ENCODE assay signal across 18 cellular contexts in the genomic region with DNA sequence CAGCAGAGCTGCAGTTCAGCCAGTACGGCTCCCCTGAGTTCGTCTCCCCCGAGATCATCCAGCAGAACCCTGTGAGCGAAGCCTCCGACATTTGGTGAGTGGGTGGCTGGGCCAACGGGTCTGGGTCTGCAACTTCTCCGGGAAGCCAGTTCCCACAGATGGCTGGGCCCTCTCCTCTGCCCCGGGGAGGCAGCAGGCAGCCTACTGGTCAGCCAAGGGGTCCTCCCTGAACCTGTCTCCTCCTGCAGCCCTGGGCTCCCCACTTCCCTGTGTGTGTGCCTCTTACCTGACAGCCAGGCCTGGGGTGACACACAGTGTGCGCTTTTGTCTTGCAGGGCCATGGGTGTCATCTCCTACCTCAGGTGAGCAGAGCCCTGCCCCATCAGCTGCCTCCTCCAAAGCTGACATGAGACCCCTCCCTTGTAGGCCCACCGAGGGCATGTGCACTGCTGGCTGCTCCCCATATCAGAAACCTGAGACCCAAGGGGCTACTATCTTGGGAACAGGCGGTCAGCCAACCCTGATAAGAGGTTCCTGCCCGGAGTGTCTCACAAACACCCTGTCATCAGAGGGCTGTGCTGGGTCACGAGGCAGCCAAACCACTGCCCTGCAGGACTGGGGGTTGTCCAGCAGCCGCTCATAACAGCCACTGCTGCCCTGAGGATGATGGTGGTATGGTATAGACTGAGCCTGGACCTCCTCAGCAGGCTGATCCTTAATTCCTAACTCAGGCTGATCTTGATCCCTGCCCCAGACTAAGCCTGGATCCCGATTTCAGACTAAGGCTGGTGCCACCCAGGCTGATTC. TPM values are rescaled to one million over a fixed set of nuclear protein-coding genes. Genes with fewer than 3 reads are reported as not detected.
A peak's percentile ranks its signal among the peaks of the same experiment; 100 is the strongest.
DNase-seq lines count a peak whose midpoint lies in the region; ATAC-seq, FAIRE-seq and TF ChIP-seq lines count a peak whose summit lies in the region.
"Had no signal": no experiment of that assay in that cellular context is flagged by ENCODE, and none has a peak within 500 bp of the region (broad histone marks: within the 10 kb centered on the region; RNA-seq: fewer than 3 reads in every experiment).

No MANE protein-coding gene starts in this region.

- H3K79me1 ChIP-seq in H1 (ENCODE audit: low read depth, low read length): no peaks in the 10 kb centered on the region

- no peak overlapping the region for H3K4ac ChIP-seq in H1 (replicated peaks; ENCODE audit: insufficient read length, low read depth, low read length)

- no peak overlapping the region for H3K4me3 ChIP-seq in H1 (ENCODE audit: extremely low read depth in 1 of 4, insufficient read depth in 2 of 4, low read depth in 3 of 4, low read length in 4 of 4)
- no peak overlapping the region for H3K4me3 ChIP-seq in kidney (ENCODE audit: low read length in 2 of 2)
- no peak overlapping the region for H3K4me3 ChIP-seq in suprapubic skin
- no peak overlapping the region for H3K4me3 ChIP-seq in uterus
- H3K4me3 ChIP-seq: dorsolateral prefrontal cortex, Peyer's patch had no signal

- H2AK5ac ChIP-seq in H1 (ENCODE audit: low read depth, low read length): no peak overlapping the region

- no peak for ATAC-seq in activated CD8-positive, alpha-beta memory T cell treated with anti-CD3 and anti-CD28 coated beads, Interleukin-2, amount 10 ng/mL, durations not matched to agents 7 days and 5 days
- no peak for ATAC-seq in GM21447 (IDR thresholded peaks at IDR 0.05; ENCODE audit: unreplicated experiment)
- ATAC-seq: naive thymus-derived CD4-positive, alpha-beta T cell had no signal

- H3K4me3 Mint-ChIP-seq in activated CD8-positive, alpha-beta memory T cell treated with anti-CD3 and anti-CD28 coated beads, Interleukin-2, amount 10 ng/mL, durations not matched to agents 7 days and 5 days: no peak overlapping the region
- H3K4me3 Mint-ChIP-seq: activated naive CD4-positive, alpha-beta T cell treated with anti-CD3 and anti-CD28 coated beads for 36 hours; brain; naive thymus-derived CD4-positive, alpha-beta T cell had no signal

- intact Hi-C loops in kidney (cut with DNase I) (no loop called here), uterus (cut with DNase I; ENCODE audit: low total_unique reads) (no loop called here)

- no peak overlapping the region for H4K91ac ChIP-seq in H1 (replicated peaks; ENCODE audit: insufficient read length, low read length)

- no peaks in the 10 kb centered on the region for H3K27me3 Mint-ChIP-seq in activated CD8-positive, alpha-beta memory T cell treated with anti-CD3 and anti-CD28 coated beads, Interleukin-2, amount 10 ng/mL, durations not matched to agents 7 days and 5 days
- H3K27me3 Mint-ChIP-seq: brain; naive thymus-derived CD4-positive, alpha-beta T cell had no signal

- no peak overlapping the region for H3K56ac ChIP-seq in H1 (replicated peaks; ENCODE audit: insufficient read length, low read depth, low read length)

- no peaks in the 10 kb centered on the region for H3K9me3 ChIP-seq in H1 (ENCODE audit: insufficient read depth in 2 of 2, low read depth in 1 of 2, low read length in 1 of 2)
- no peaks in the 10 kb centered on the region for H3K9me3 ChIP-seq in kidney (ENCODE audit: control insufficient read depth in 1 of 2, low read length in 2 of 2)
- no peaks in the 10 kb centered on the region for H3K9me3 ChIP-seq in suprapubic skin
- no peaks in the 10 kb centered on the region for H3K9me3 ChIP-seq in uterus
- H3K9me3 ChIP-seq: Peyer's patch had no signal

- peaks cover 0 to 16% (median 5%) of the 10 kb centered on the region in 4 experiments; a peak in 4 of 7 replicates for H3K4me1 ChIP-seq in H1 (replicated peaks in 1 of 4; ENCODE audit: control insufficient read depth in 3 of 4, insufficient read depth in 4 of 4, low read length in 3 of 4)
- H3K4me1 ChIP-seq in kidney (ENCODE audit: control insufficient read depth in 1 of 2, insufficient read depth in 1 of 2, low read depth in 1 of 2, low read length in 2 of 2): peaks cover 0 to 12% of the 10 kb centered on the region in 2 donors
- no peaks in the 10 kb centered on the region for H3K4me1 ChIP-seq in suprapubic skin
- H3K4me1 ChIP-seq in uterus: no peaks in the 10 kb centered on the region

- no peak overlapping the region for H3K23ac ChIP-seq in H1 (ENCODE audit: insufficient read length)

- H3K27me3 ChIP-seq in H1 (replicated peaks in 1 of 4; ENCODE audit: control insufficient read depth in 3 of 4, extremely low read depth in 1 of 4, insufficient read depth in 3 of 4, low read length in 3 of 4) (no peaks in the 10 kb centered on the region; a peak in 1 of 7 replicates), suprapubic skin (no peaks in the 10 kb centered on the region), uterus (no peaks in the 10 kb centered on the region)
- H3K27me3 ChIP-seq: dorsolateral prefrontal cortex, Peyer's patch had no signal

- FAIRE-seq in H1 (lab: Jason Lieb, UNC) (no peak), kidney (lab: Jason Lieb, UNC) (no peak)
- FAIRE-seq: A204.1, H54 had no signal

- H4K5ac ChIP-seq in H1 (ENCODE audit: insufficient read length, low read depth, low read length): no peak overlapping the region

- H3K9ac ChIP-seq in H1 (replicated peaks in 1 of 4; ENCODE audit: extremely low read depth in 1 of 4, low read depth in 3 of 4, low read length in 3 of 4) (peak overlapping the region in 1 of 4 experiments; percentile 10; a peak in 1 of 7 replicates), kidney (ENCODE audit: low read length in 2 of 2) (no peak overlapping the region)

- H3K9me3 Mint-ChIP-seq in activated CD8-positive, alpha-beta memory T cell treated with anti-CD3 and anti-CD28 coated beads, Interleukin-2, amount 10 ng/mL, durations not matched to agents 7 days and 5 days (ENCODE audit: low read depth): no peaks in the 10 kb centered on the region
- H3K9me3 Mint-ChIP-seq: activated naive CD4-positive, alpha-beta T cell treated with anti-CD3 and anti-CD28 coated beads for 36 hours; brain; naive thymus-derived CD4-positive, alpha-beta T cell had no signal

- TF ChIP-seq POLR2A in H1 (IDR thresholded peaks at IDR 0.05; ENCODE audit: control extremely low read depth in 1 of 2, low read depth in 2 of 2, low read length in 2 of 2): no peak
- TF ChIP-seq POLR2A in suprapubic skin (IDR thresholded peaks at IDR 0.05): no peak
- no peak for TF ChIP-seq POLR2A in uterus (IDR thresholded peaks at IDR 0.05)

- H3K14ac ChIP-seq in H1 (ENCODE audit: insufficient read length): no peak overlapping the region

- no peak overlapping the region for H3K18ac ChIP-seq in H1 (ENCODE audit: extremely low read depth, low read length)

- peaks cover 0 to 2% of the 10 kb centered on the region in 2 experiments for H4K20me1 ChIP-seq in H1 (replicated peaks in 1 of 2; ENCODE audit: control insufficient read depth in 1 of 2, insufficient read depth in 2 of 2, low read length in 2 of 2)

- no peak overlapping the region for H2AFZ ChIP-seq in H1 (ENCODE audit: low read length)

- no peak overlapping the region for H2BK20ac ChIP-seq in H1 (ENCODE audit: low read length)

- CTCF ChIA-PET in activated CD8-positive, alpha-beta memory T cell treated with anti-CD3 and anti-CD28 coated beads, Interleukin-2, amount 10 ng/mL, durations not matched to agents 7 days and 5 days (lab: Charles Lee): no interaction called here
- CTCF ChIA-PET in H1 (lab: Charles Lee; ENCODE audit: partially characterized antibody): interaction anchor here (1.2 kb wide), 1 partner anchor 100 kb away, joined by 3 read pairs; no protein-coding TSS in a partner anchor

- TF ChIP-seq CTCF in H1 (IDR thresholded peaks at IDR 0.05; ENCODE audit: control extremely low read depth in 1 of 3, insufficient read depth in 1 of 3, low read depth in 1 of 3, low read length in 3 of 3): no peak
- no peak for TF ChIP-seq CTCF in kidney (IDR thresholded peaks at IDR 0.05; ENCODE audit: borderline replicate concordance, extremely low read depth, insufficient read depth)
- no peak for TF ChIP-seq CTCF in suprapubic skin (IDR thresholded peaks at IDR 0.05)
- no peak for TF ChIP-seq CTCF in uterus (IDR thresholded peaks at IDR 0.05)

- TF ChIP-seq EP300 in H1 (IDR thresholded peaks at IDR 0.05; ENCODE audit: borderline replicate concordance in 1 of 2, low read depth in 2 of 2, low read length in 2 of 2) (no peak), suprapubic skin (IDR thresholded peaks at IDR 0.05) (no peak)

- H2BK15ac ChIP-seq in H1 (ENCODE audit: low read length): no peak overlapping the region

- H3K27ac ChIP-seq in H1 (ENCODE audit: low read depth, low read length) (no peak overlapping the region), kidney (ENCODE audit: low read depth in 2 of 2, low read length in 2 of 2) (no peak overlapping the region), suprapubic skin (no peak overlapping the region), uterus (no peak overlapping the region)
- H3K27ac ChIP-seq: dorsolateral prefrontal cortex, Peyer's patch had no signal

- H3K23me2 ChIP-seq in H1 (ENCODE audit: low read depth, low read length): no peaks in the 10 kb centered on the region

- peak overlapping the region; percentile 65; the same call in 1 of the 2 replicates for H4K8ac ChIP-seq in H1 (ENCODE audit: extremely low read depth, insufficient read depth, low read length)

- H3K27ac Mint-ChIP-seq in activated CD8-positive, alpha-beta memory T cell treated with anti-CD3 and anti-CD28 coated beads, Interleukin-2, amount 10 ng/mL, durations not matched to agents 7 days and 5 days: no peak overlapping the region
- H3K27ac Mint-ChIP-seq: activated naive CD4-positive, alpha-beta T cell treated with anti-CD3 and anti-CD28 coated beads for 36 hours; brain; naive thymus-derived CD4-positive, alpha-beta T cell had no signal

- DNase-seq in activated CD8-positive, alpha-beta memory T cell treated with anti-CD3 and anti-CD28 coated beads, Interleukin-2, amount 50 U/mL, for 4 hours: peak; percentile 12
- no peak for DNase-seq in activated CD8-positive, alpha-beta memory T cell treated with anti-CD3 and anti-CD28 coated beads, Interleukin-2, amount 10 ng/mL, durations not matched to agents 7 days and 5 days
- DNase-seq in H1 (ENCODE audit: low read depth in 1 of 2, low spot score in 2 of 2) (no peak), kidney (peak; percentile 53), suprapubic skin (ENCODE audit: low spot score in 2 of 2) (peak; percentile 57 to 74), uterus (no peak)
- no peak for DNase-seq in activated CD4-positive, alpha-beta T cell treated with anti-CD3 and anti-CD28 coated beads, Interleukin-2, amount 50 U/mL, for 1 hour
- DNase-seq: activated CD4-positive, CD25-positive, alpha-beta regulatory T cell; activated naive CD4-positive, alpha-beta T cell treated with anti-CD3 and anti-CD28 coated beads for 36 hours; naive thymus-derived CD4-positive, alpha-beta T cell; NCI-H2029 treated with DMSO at 0.1 percent for 48 hours had no signal

- no peak overlapping the region for H2BK120ac ChIP-seq in H1 (replicated peaks; ENCODE audit: low read depth, low read length)

- TF ChIP-seq RAD21 in H1 (IDR thresholded peaks at IDR 0.05 in 1 of 2, conservative IDR thresholded peaks at IDR 0.05 in 1 of 2; ENCODE audit: low read depth in 2 of 2, low read length in 2 of 2): no peak

- no peaks in the 10 kb centered on the region for H3K79me2 ChIP-seq in H1 (ENCODE audit: control insufficient read depth in 1 of 2, insufficient read depth in 2 of 2, low read length in 2 of 2)

- no peaks in the 10 kb centered on the region for H3K36me3 Mint-ChIP-seq in activated CD8-positive, alpha-beta memory T cell treated with anti-CD3 and anti-CD28 coated beads, Interleukin-2, amount 10 ng/mL, durations not matched to agents 7 days and 5 days
- H3K36me3 Mint-ChIP-seq: brain; naive thymus-derived CD4-positive, alpha-beta T cell had no signal

- no peak overlapping the region for H2BK5ac ChIP-seq in H1 (ENCODE audit: low read depth, low read length)

- 92% methylated on average over 14 of the region's 15 CpGs; no CpG with 5 or more reads in 1 of the 2 experiments for WGBS in H1 (ENCODE audit: extremely low coverage in 1 of 2, insufficient coverage in 1 of 2, insufficient read length in 1 of 2, insufficient replicate concordance in 2 of 2, low coverage in 1 of 2, low lambda C conversion rate in 2 of 2, missing lambda C conversion rate in 1 of 2), 2 experiments
- WGBS in suprapubic skin: 78% methylated on average over 10 of the region's 15 CpGs

- no peak overlapping the region for H3K4me2 ChIP-seq in H1 (ENCODE audit: insufficient read depth in 1 of 2, low read depth in 2 of 2, low read length in 2 of 2)

- peaks cover 2% of the 10 kb centered on the region for H3K4me1 Mint-ChIP-seq in activated CD8-positive, alpha-beta memory T cell treated with anti-CD3 and anti-CD28 coated beads, Interleukin-2, amount 10 ng/mL, durations not matched to agents 7 days and 5 days
- H3K4me1 Mint-ChIP-seq: brain had no signal

- H3K36me3 ChIP-seq in H1 (ENCODE audit: control insufficient read depth in 2 of 4, insufficient read depth in 4 of 4, low read length in 3 of 4) (no peaks in the 10 kb centered on the region), kidney (ENCODE audit: control insufficient read depth in 1 of 2, insufficient read depth in 2 of 2, low read length in 2 of 2) (no peaks in the 10 kb centered on the region), suprapubic skin (no peaks in the 10 kb centered on the region), uterus (no peaks in the 10 kb centered on the region)
- H3K36me3 ChIP-seq: Peyer's patch had no signal

- H2BK12ac ChIP-seq in H1 (ENCODE audit: low read depth, low read length): no peak overlapping the region

- POLR2A ChIA-PET in H1 (lab: Charles Lee; ENCODE audit: partially characterized antibody): interaction anchor here (0.6 to 1.6 kb wide), 4 partner anchors 13 to 103 kb away, joined by 3 to 4 read pairs (median 3); a partner anchor contains a TSS

RNA-seq across cellular contexts. Expression of a gene that starts 37.6 kb away (rescaled TPM):
- total RNA-seq in activated CD8-positive, alpha-beta memory T cell treated with anti-CD3 and anti-CD28 coated beads, Interleukin-2, amount 10 ng/mL, durations not matched to agents 7 days and 5 days: 10 to 100 TPM; 65.1 to 66.1 TPM
- 31.3 and 32.1 TPM in 2 replicates for total RNA-seq in H1 (2021; fragmentation: NEBNext Ultra II Directional; extraction: Animal tissue kit (Norgen Biotek cat#: 25700))
- 11.1 and 19.6 TPM in 2 replicates for polyA plus RNA-seq in H1 (2011; rRNA removed)
- polyA plus RNA-seq in H1 (2011; cell fraction: cytosol; rRNA removed): 15.2 TPM
- polyA plus RNA-seq in H1 (2011; cell fraction: nucleus; rRNA removed): 41.2 TPM
- polyA plus RNA-seq in H1 (2012, experiment 1 of 2): 20.6 to 26.0 TPM (median 22.5 TPM) in 4 replicates
- 18.9 TPM for polyA plus RNA-seq in H1 (2012, experiment 2 of 2)
- 15.4 TPM for polyA plus RNA-seq in H1 (2013, experiment 1 of 2)
- polyA plus RNA-seq in H1 (2013, experiment 2 of 2): 15.5 TPM
- 18.6 and 18.8 TPM in 2 replicates for polyA minus RNA-seq in H1 (2011; rRNA and poly(A)+ RNA removed)
- polyA minus RNA-seq in H1 (2011; cell fraction: cytosol; rRNA and poly(A)+ RNA removed): 17.7 TPM
- polyA minus RNA-seq in H1 (2011; cell fraction: nucleus; rRNA and poly(A)+ RNA removed): 32.8 TPM
- 24.2 TPM for total RNA-seq in kidney
- polyA plus RNA-seq in kidney (ENCODE audit: insufficient read depth, low read depth, low replicate concordance): 10.9 TPM
- 10 to 100 TPM; 24.7 to 34.6 (median 32.8) TPM for total RNA-seq in suprapubic skin
- total RNA-seq in uterus: 10 to 100 TPM in 2 of 4 donors, 1 to 10 TPM in 2; 3.3 to 20.9 (median 11.7) TPM

RNA-seq across cellular contexts. Expression of a gene that starts 47.7 kb away (rescaled TPM):
- total RNA-seq in activated CD8-positive, alpha-beta memory T cell treated with anti-CD3 and anti-CD28 coated beads, Interleukin-2, amount 10 ng/mL, durations not matched to agents 7 days and 5 days: 1 to 10 TPM; 2.6 to 2.8 TPM
- total RNA-seq in H1 (2021; fragmentation: NEBNext Ultra II Directional; extraction: Animal tissue kit (Norgen Biotek cat#: 25700)): 2.2 and 2.3 TPM in 2 replicates
- polyA plus RNA-seq in H1 (2011; rRNA removed) (1.0 and 1.1 TPM in 2 replicates), kidney (ENCODE audit: insufficient read depth, low read depth, low replicate concordance) (1.3 TPM)
- 1.0 TPM for polyA plus RNA-seq in H1 (2011; cell fraction: cytosol; rRNA removed)
- 5.9 TPM for polyA plus RNA-seq in H1 (2011; cell fraction: nucleus; rRNA removed)
- 1.3 to 2.3 TPM (median 1.9 TPM) in 4 replicates for polyA plus RNA-seq in H1 (2012, experiment 1 of 2)
- polyA plus RNA-seq in H1 (2012, experiment 2 of 2): 0.63 TPM
- 0.97 TPM for polyA plus RNA-seq in H1 (2013, experiment 1 of 2)
- polyA plus RNA-seq in H1 (2013, experiment 2 of 2): 0.75 TPM
- 1.00 and 1.5 TPM in 2 replicates for polyA minus RNA-seq in H1 (2011; rRNA and poly(A)+ RNA removed)
- polyA minus RNA-seq in H1 (2011; cell fraction: cytosol; rRNA and poly(A)+ RNA removed): not detected
- polyA minus RNA-seq in H1 (2011; cell fraction: nucleus; rRNA and poly(A)+ RNA removed): 3.3 TPM
- total RNA-seq in kidney (6.5 TPM), suprapubic skin (1 to 10 TPM; 1.2 to 3.8 (median 2.8) TPM), uterus (1 to 10 TPM in 2 of 4 donors, not detected in 2; 3.2 to 5.9 TPM)
- total RNA-seq: pulmonary artery endothelial cell had no signal

Comparison
In these comparisons a context has a peak if more than half of its experiments do, and no peak if none do; other contexts are left out.
1. DNase-seq: peak in activated CD8-positive, alpha-beta memory T cell treated with anti-CD3 and anti-CD28 coated beads, Interleukin-2, amount 50 U/mL, for 4 hours (single experiment), kidney (single experiment) and suprapubic skin (2 of 2); none in activated CD8-positive, alpha-beta memory T cell treated with anti-CD3 and anti-CD28 coated beads, Interleukin-2, amount 10 ng/mL, durations not matched to agents 7 days and 5 days (single experiment), H1 (0 of 2), activated CD4-positive, alpha-beta T cell treated with anti-CD3 and anti-CD28 coated beads, Interleukin-2, amount 50 U/mL, for 1 hour (single experiment) and uterus (0 of 2).